ENCODE assay signal across 8 cellular contexts in genomic region chr17:51118330-51119195, GRCh38. TPM values are rescaled to one million over a fixed set of nuclear protein-coding genes. Genes with fewer than 3 reads are reported as not detected.
DNase-seq lines count a peak whose midpoint lies in the region; ATAC-seq and TF ChIP-seq lines count a peak whose summit lies in the region.

No MANE protein-coding gene starts in this region.

- TF ChIP-seq CTCF in coronary artery (IDR thresholded peaks at IDR 0.05): no peak

- ATAC-seq in activated CD8-positive, alpha-beta memory T cell treated with anti-CD3 and anti-CD28 coated beads, Interleukin-2, amount 10 ng/mL, durations not matched to agents 7 days and 5 days: no peak
- no peak for ATAC-seq in natural killer cell treated with Interleukin-12 subunit alpha and Interleukin-12 subunit beta and Interleukin-15 and Interleukin-18, amount 100 ng/mL, for 72 hours
- no peak for ATAC-seq in HG02588 (IDR thresholded peaks at IDR 0.05; ENCODE audit: unreplicated experiment)
- ATAC-seq in HG03108 (IDR thresholded peaks at IDR 0.05; ENCODE audit: unreplicated experiment): no peak

- no peaks in the 10 kb centered on the region for H3K9me3 Mint-ChIP-seq in activated CD8-positive, alpha-beta memory T cell treated with anti-CD3 and anti-CD28 coated beads, Interleukin-2, amount 10 ng/mL, durations not matched to agents 7 days and 5 days (ENCODE audit: low read depth)
- no peaks in the 10 kb centered on the region for H3K9me3 Mint-ChIP-seq in natural killer cell treated with Interleukin-12 subunit alpha and Interleukin-12 subunit beta and Interleukin-15 and Interleukin-18, amount 100 ng/mL, for 72 hours

- peaks cover 54% of the 10 kb centered on the region for H3K4me1 Mint-ChIP-seq in activated CD8-positive, alpha-beta memory T cell treated with anti-CD3 and anti-CD28 coated beads, Interleukin-2, amount 10 ng/mL, durations not matched to agents 7 days and 5 days
- peaks cover 30 to 40% of the 10 kb centered on the region in 2 donors for H3K4me1 Mint-ChIP-seq in natural killer cell treated with Interleukin-12 subunit alpha and Interleukin-12 subunit beta and Interleukin-15 and Interleukin-18, amount 100 ng/mL, for 72 hours (ENCODE audit: low read depth in 2 of 2)

- H3K4me3 ChIP-seq in coronary artery: peak overlapping the region; percentile 47

- H3K4me3 Mint-ChIP-seq in activated CD8-positive, alpha-beta memory T cell treated with anti-CD3 and anti-CD28 coated beads, Interleukin-2, amount 10 ng/mL, durations not matched to agents 7 days and 5 days: peak overlapping the region; percentile 90
- peak overlapping the region; percentile 99 for H3K4me3 Mint-ChIP-seq in natural killer cell treated with Interleukin-12 subunit alpha and Interleukin-12 subunit beta and Interleukin-15 and Interleukin-18, amount 100 ng/mL, for 72 hours

- CTCF ChIA-PET in activated CD8-positive, alpha-beta memory T cell treated with anti-CD3 and anti-CD28 coated beads, Interleukin-2, amount 10 ng/mL, durations not matched to agents 7 days and 5 days (lab: Charles Lee): interaction anchor here (1.0 to 1.9 kb wide), 4 partner anchors 9 to 114 kb away, joined by 3 to 9 read pairs (median 3); partner anchors contain the start of gene NME1

- peaks cover 4% of the 10 kb centered on the region for H3K36me3 Mint-ChIP-seq in activated CD8-positive, alpha-beta memory T cell treated with anti-CD3 and anti-CD28 coated beads, Interleukin-2, amount 10 ng/mL, durations not matched to agents 7 days and 5 days
- no peaks in the 10 kb centered on the region for H3K36me3 Mint-ChIP-seq in natural killer cell treated with Interleukin-12 subunit alpha and Interleukin-12 subunit beta and Interleukin-15 and Interleukin-18, amount 100 ng/mL, for 72 hours

- no peaks in the 10 kb centered on the region for H3K27me3 Mint-ChIP-seq in activated CD8-positive, alpha-beta memory T cell treated with anti-CD3 and anti-CD28 coated beads, Interleukin-2, amount 10 ng/mL, durations not matched to agents 7 days and 5 days
- H3K27me3 Mint-ChIP-seq in natural killer cell treated with Interleukin-12 subunit alpha and Interleukin-12 subunit beta and Interleukin-15 and Interleukin-18, amount 100 ng/mL, for 72 hours: no peaks in the 10 kb centered on the region

- peak overlapping the region; percentile 36 for H3K27ac Mint-ChIP-seq in activated CD8-positive, alpha-beta memory T cell treated with anti-CD3 and anti-CD28 coated beads, Interleukin-2, amount 10 ng/mL, durations not matched to agents 7 days and 5 days
- peak overlapping the region; percentile 33 to 98 for H3K27ac Mint-ChIP-seq in natural killer cell treated with Interleukin-12 subunit alpha and Interleukin-12 subunit beta and Interleukin-15 and Interleukin-18, amount 100 ng/mL, for 72 hours

- no peak for DNase-seq in activated CD8-positive, alpha-beta memory T cell treated with anti-CD3 and anti-CD28 coated beads, Interleukin-2, amount 10 ng/mL, durations not matched to agents 7 days and 5 days
- DNase-seq in activated CD8-positive, alpha-beta memory T cell treated with anti-CD3 and anti-CD28 coated beads for 24 hours: no peak
- DNase-seq in NCI-H446 treated with DMSO at 0.1 percent for 48 hours (lab: John Stamatoyannopoulos, UW): peak; percentile 57
- DNase-seq in coronary artery (ENCODE audit: low spot score): no peak
- no peak for DNase-seq in natural killer cell treated with Interleukin-12 subunit alpha and Interleukin-12 subunit beta and Interleukin-15 and Interleukin-18, amount 100 ng/mL, for 72 hours (ENCODE audit: low spot score)
- DNase-seq in stimulated activated CD4-positive, alpha-beta T cell treated with anti-CD3 and anti-CD28 coated beads, Interleukin-4, amount 100 ng/mL, for 24 hours: no peak

- H3K27ac ChIP-seq in coronary artery: peak overlapping the region in 1 of 2 donors; percentile 48

RNA-seq across cellular contexts. Expression of gene SPAG9, which starts 2.1 kb away (rescaled TPM):
- 10 to 100 TPM; 49.0 to 53.8 TPM for total RNA-seq in activated CD8-positive, alpha-beta memory T cell treated with anti-CD3 and anti-CD28 coated beads, Interleukin-2, amount 10 ng/mL, durations not matched to agents 7 days and 5 days
- total RNA-seq in natural killer cell treated with Interleukin-12 subunit alpha and Interleukin-12 subunit beta and Interleukin-15 and Interleukin-18, amount 100 ng/mL, for 72 hours: 10 to 100 TPM; 49.2 to 87.5 TPM

RNA-seq across cellular contexts. Expression of gene NME1, which starts 34.8 kb away (rescaled TPM):
- total RNA-seq in activated CD8-positive, alpha-beta memory T cell treated with anti-CD3 and anti-CD28 coated beads, Interleukin-2, amount 10 ng/mL, durations not matched to agents 7 days and 5 days: 100 to 1,000 TPM; 143 to 248 TPM
- total RNA-seq in natural killer cell treated with Interleukin-12 subunit alpha and Interleukin-12 subunit beta and Interleukin-15 and Interleukin-18, amount 100 ng/mL, for 72 hours: 100 to 1,000 TPM; 188 to 245 TPM

RNA-seq across cellular contexts. Expression of gene NME2, which starts 47.6 kb away (rescaled TPM):
- total RNA-seq in activated CD8-positive, alpha-beta memory T cell treated with anti-CD3 and anti-CD28 coated beads, Interleukin-2, amount 10 ng/mL, durations not matched to agents 7 days and 5 days: 100 to 1,000 TPM; 470 to 555 TPM
- total RNA-seq in natural killer cell treated with Interleukin-12 subunit alpha and Interleukin-12 subunit beta and Interleukin-15 and Interleukin-18, amount 100 ng/mL, for 72 hours: 100 to 1,000 TPM; 401 to 499 TPM
